1 cellular context compared by ENCODE assay signal in the genomic region with DNA sequence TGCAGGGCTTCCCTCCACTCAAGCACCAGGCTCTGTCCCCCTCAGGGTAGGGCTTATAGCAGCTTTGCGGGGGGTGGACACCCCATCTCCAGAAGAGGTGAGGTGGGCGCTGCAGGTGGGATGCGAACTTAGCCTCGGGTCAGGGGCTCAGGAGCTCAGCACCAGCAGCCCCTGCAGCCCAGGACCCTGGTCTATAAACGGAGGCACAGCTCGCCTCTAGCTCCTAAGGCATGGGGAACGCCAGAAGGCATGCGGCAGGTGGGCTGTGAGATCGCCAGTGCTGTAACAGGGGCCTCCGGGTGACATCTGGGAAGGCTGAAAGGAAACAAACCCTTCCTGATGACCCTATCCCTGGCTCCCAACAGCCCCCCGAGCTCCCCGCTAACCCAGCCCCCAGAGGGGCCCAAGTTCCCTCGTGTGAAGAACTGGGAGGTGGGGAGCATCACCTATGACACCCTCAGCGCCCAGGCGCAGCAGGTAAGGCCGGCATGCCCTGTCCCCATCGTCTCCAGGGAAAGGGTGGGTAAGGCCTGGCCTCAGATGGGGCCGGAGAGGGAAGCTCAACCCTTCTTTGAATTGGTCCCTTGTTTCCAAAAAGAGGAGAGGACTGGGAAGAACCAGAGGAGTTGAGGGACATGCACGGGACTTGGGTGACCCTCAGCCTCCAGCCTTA.
TF ChIP-seq lines count a peak whose summit lies in the region.

No MANE protein-coding gene starts in this region.

TF ChIP-seq in GM12878, 131 proteins besides CTCF, POLR2A, EP300 and RAD21:
- TF ChIP-seq TCF12 (IDR thresholded peaks at IDR 0.05; ENCODE audit: low read depth, low read length): no peak
- TF ChIP-seq, protein P1, sequence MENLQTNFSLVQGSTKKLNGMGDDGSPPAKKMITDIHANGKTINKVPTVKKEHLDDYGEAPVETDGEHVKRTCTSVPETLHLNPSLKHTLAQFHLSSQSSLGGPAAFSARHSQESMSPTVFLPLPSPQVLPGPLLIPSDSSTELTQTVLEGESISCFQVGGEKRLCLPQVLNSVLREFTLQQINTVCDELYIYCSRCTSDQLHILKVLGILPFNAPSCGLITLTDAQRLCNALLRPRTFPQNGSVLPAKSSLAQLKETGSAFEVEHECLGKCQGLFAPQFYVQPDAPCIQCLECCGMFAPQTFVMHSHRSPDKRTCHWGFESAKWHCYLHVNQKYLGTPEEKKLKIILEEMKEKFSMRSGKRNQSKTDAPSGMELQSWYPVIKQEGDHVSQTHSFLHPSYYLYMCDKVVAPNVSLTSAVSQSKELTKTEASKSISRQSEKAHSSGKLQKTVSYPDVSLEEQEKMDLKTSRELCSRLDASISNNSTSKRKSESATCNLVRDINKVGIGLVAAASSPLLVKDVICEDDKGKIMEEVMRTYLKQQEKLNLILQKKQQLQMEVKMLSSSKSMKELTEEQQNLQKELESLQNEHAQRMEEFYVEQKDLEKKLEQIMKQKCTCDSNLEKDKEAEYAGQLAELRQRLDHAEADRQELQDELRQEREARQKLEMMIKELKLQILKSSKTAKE (IDR thresholded peaks at IDR 0.05; ENCODE audit: low read depth, poor library complexity, severe bottlenecking): no peak
- no peak for TF ChIP-seq NBN (IDR thresholded peaks at IDR 0.05)
- TF ChIP-seq, protein P2, sequence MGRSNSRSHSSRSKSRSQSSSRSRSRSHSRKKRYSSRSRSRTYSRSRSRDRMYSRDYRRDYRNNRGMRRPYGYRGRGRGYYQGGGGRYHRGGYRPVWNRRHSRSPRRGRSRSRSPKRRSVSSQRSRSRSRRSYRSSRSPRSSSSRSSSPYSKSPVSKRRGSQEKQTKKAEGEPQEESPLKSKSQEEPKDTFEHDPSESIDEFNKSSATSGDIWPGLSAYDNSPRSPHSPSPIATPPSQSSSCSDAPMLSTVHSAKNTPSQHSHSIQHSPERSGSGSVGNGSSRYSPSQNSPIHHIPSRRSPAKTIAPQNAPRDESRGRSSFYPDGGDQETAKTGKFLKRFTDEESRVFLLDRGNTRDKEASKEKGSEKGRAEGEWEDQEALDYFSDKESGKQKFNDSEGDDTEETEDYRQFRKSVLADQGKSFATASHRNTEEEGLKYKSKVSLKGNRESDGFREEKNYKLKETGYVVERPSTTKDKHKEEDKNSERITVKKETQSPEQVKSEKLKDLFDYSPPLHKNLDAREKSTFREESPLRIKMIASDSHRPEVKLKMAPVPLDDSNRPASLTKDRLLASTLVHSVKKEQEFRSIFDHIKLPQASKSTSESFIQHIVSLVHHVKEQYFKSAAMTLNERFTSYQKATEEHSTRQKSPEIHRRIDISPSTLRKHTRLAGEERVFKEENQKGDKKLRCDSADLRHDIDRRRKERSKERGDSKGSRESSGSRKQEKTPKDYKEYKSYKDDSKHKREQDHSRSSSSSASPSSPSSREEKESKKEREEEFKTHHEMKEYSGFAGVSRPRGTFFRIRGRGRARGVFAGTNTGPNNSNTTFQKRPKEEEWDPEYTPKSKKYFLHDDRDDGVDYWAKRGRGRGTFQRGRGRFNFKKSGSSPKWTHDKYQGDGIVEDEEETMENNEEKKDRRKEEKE (IDR thresholded peaks at IDR 0.05): no peak
- TF ChIP-seq TARDBP (IDR thresholded peaks at IDR 0.05; ENCODE audit: borderline replicate concordance): no peak
- TF ChIP-seq, protein P3, sequence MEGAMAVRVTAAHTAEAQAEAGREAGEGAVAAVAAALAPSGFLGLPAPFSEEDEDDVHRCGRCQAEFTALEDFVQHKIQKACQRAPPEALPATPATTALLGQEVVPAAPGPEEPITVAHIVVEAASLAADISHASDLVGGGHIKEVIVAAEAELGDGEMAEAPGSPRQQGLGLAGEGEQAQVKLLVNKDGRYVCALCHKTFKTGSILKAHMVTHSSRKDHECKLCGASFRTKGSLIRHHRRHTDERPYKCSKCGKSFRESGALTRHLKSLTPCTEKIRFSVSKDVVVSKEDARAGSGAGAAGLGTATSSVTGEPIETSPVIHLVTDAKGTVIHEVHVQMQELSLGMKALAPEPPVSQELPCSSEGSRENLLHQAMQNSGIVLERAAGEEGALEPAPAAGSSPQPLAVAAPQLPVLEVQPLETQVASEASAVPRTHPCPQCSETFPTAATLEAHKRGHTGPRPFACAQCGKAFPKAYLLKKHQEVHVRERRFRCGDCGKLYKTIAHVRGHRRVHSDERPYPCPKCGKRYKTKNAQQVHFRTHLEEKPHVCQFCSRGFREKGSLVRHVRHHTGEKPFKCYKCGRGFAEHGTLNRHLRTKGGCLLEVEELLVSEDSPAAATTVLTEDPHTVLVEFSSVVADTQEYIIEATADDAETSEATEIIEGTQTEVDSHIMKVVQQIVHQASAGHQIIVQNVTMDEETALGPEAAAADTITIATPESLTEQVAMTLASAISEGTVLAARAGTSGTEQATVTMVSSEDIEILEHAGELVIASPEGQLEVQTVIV (IDR thresholded peaks at IDR 0.05; ENCODE audit: borderline replicate concordance, partially characterized antibody): no peak
- TF ChIP-seq ZNF622 (IDR thresholded peaks at IDR 0.05): no peak
- TF ChIP-seq, protein P4, sequence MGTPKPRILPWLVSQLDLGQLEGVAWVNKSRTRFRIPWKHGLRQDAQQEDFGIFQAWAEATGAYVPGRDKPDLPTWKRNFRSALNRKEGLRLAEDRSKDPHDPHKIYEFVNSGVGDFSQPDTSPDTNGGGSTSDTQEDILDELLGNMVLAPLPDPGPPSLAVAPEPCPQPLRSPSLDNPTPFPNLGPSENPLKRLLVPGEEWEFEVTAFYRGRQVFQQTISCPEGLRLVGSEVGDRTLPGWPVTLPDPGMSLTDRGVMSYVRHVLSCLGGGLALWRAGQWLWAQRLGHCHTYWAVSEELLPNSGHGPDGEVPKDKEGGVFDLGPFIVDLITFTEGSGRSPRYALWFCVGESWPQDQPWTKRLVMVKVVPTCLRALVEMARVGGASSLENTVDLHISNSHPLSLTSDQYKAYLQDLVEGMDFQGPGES (IDR thresholded peaks at IDR 0.05): no peak
TF ChIP-seq in GM12878: peak in this region for 0.
